Comparison of ENCODE assay signal across 1 cellular context in the genomic region with DNA sequence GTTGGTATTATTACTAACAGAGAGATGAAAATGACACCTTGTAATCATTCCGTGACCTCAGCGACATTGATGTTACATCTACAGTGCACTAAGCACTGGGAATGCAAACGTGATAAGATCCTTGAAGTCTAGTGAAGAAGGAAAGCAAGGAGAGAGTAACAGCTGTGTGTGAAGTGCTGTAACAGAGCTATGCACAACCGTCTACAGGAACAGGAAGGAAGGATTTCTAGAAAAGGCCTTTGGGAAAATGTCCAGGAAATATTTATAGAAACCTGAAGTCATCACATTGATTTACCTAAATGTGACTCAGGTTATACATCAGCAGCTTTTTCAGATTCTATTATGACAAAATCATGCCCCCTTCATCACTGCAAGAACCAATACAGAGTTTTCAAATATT.
TF ChIP-seq lines count a peak whose summit lies in the region.

No MANE protein-coding gene starts in this region.

TF ChIP-seq in endothelial cell of umbilical vein, 7 proteins besides CTCF, POLR2A, EP300 and RAD21:
- peak; percentile 43 for TF ChIP-seq JUN (IDR thresholded peaks at IDR 0.05; ENCODE audit: borderline replicate concordance, insufficient read depth, insufficient read length, low read depth)
- no peak for TF ChIP-seq EZH2 (IDR thresholded peaks at IDR 0.05; ENCODE audit: borderline replicate concordance, low read depth, low read length, severe bottlenecking)
- TF ChIP-seq POLR2AphosphoS5 (IDR thresholded peaks at IDR 0.05; ENCODE audit: insufficient read depth, low read depth, low read length) = peak; percentile 25
